1 cellular context compared by ENCODE assay signal in genomic region chr11:76151561-76152085, GRCh38.
TF ChIP-seq lines count a peak whose summit lies in the region.

No MANE protein-coding gene starts in this region.

TF ChIP-seq in K562, 482 proteins besides CTCF, POLR2A, EP300 and RAD21 (continued from another document):
- TF ChIP-seq CHD7 (IDR thresholded peaks at IDR 0.05; ENCODE audit: low read depth, low read length) = no peak
